Comparison of ENCODE assay signal across 17 cellular contexts in genomic region chr13:24066405-24067292, GRCh38.
"Had no signal": no experiment of that assay in that cellular context is flagged by ENCODE, and none has a peak within 500 bp of the region (broad histone marks: within the 10 kb centered on the region; RNA-seq: fewer than 3 reads in every experiment).

No MANE protein-coding gene starts in this region.

- H3K27ac Mint-ChIP-seq: activated naive CD8-positive, alpha-beta T cell treated with anti-CD3 and anti-CD28 coated beads, Interleukin-2, amount 50 U/mL, for 24 hours; activated T-helper 17 cell treated with anti-CD3 and anti-CD28 coated beads, Interleukin-2, amount 50 U/mL, for 72 hours had no signal

- H3K27me3 ChIP-seq: breast epithelium, neutrophil, tibial nerve, vagina had no signal

- H3K36me3 ChIP-seq: breast epithelium, lower lobe of right lung, neutrophil, tibial nerve, vagina had no signal

- H3K4me3 Mint-ChIP-seq: activated naive CD8-positive, alpha-beta T cell treated with anti-CD3 and anti-CD28 coated beads, Interleukin-2, amount 50 U/mL, for 24 hours; activated T-helper 17 cell treated with anti-CD3 and anti-CD28 coated beads, Interleukin-2, amount 50 U/mL, for 72 hours had no signal

- H3K9me3 ChIP-seq: breast epithelium, lower lobe of right lung, neutrophil, tibial nerve, vagina had no signal

- H3K27me3 Mint-ChIP-seq: activated naive CD8-positive, alpha-beta T cell treated with anti-CD3 and anti-CD28 coated beads, Interleukin-2, amount 50 U/mL, for 24 hours had no signal

- H3K4me1 ChIP-seq: breast epithelium, foreskin keratinocyte, vagina had no signal

- H3K4me3 ChIP-seq: breast epithelium, lower lobe of right lung, tibial nerve, vagina had no signal

- DNase-seq: activated CD4-positive, alpha-beta T cell treated with anti-CD3 and anti-CD28 coated beads, Interleukin-2, amount 50 U/mL, for 48 hours; activated naive CD4-positive, alpha-beta T cell treated with Interleukin-2 at 50 U/mL for 16 hours; activated naive CD8-positive, alpha-beta T cell treated with anti-CD3 and anti-CD28 coated beads, Interleukin-2, amount 50 U/mL, for 24 hours; aorta; cerebellar nuclear complex; effector memory CD4-positive, alpha-beta T cell; foreskin keratinocyte; left cardiac atrium; lower lobe of right lung; posterior cingulate gyrus; stimulated activated CD4-positive, alpha-beta T cell treated with anti-CD3 and anti-CD28 coated beads, Interleukin-4, amount 100 ng/mL, for 1 hour; stimulated activated naive CD4-positive, alpha-beta T cell had no signal

- H3K9me3 Mint-ChIP-seq: activated naive CD8-positive, alpha-beta T cell treated with anti-CD3 and anti-CD28 coated beads, Interleukin-2, amount 50 U/mL, for 24 hours; activated T-helper 17 cell treated with anti-CD3 and anti-CD28 coated beads, Interleukin-2, amount 50 U/mL, for 72 hours had no signal
